In the genomic region with DNA sequence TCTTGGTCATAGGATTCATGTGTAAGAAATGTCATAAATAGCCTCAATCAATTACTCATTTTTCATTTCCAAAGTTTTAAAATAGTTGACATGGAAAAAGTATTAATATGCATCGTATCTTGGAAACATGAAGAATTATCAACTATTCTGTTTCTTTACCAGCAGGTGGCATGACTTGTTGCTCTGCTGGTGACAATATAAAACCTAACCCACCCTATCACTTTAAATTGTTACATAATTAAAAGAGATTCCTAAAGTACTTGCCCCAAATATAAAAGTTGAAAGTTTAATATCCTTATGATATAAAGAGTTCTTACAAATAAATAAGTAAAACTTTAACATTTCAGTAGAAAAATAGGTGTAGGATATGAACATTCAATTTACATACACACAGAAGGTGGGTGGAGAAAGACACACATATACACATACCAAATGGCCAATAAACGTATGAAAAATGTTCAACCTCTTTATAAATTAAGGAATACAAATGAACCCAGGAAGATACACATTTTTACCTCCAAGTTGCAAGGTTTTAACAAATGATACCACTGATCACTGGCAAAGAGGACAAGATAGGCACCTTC, we compare ENCODE assay signal across 8 cellular contexts. TPM values are rescaled to one million over a fixed set of nuclear protein-coding genes. Genes with fewer than 3 reads are reported as not detected.
DNase-seq lines count a peak whose midpoint lies in the region; ATAC-seq and TF ChIP-seq lines count a peak whose summit lies in the region.

No MANE protein-coding gene starts in this region.

- no peaks in the 10 kb centered on the region for H3K27me3 ChIP-seq in thyroid gland

- H3K9me3 ChIP-seq in thyroid gland = no peaks in the 10 kb centered on the region

- 44 to 46% methylated on average over 2 of the region's 2 CpGs for WGBS in thyroid gland, 2 donors

- TF ChIP-seq CTCF in fibroblast of the aortic adventitia (IDR thresholded peaks at IDR 0.05; ENCODE audit: insufficient read depth, low read length) (peak; percentile 45), thyroid gland (IDR thresholded peaks at IDR 0.05) (peak; percentile 21 to 76 (median 50))

- no peak for ATAC-seq in GM18519 (IDR thresholded peaks at IDR 0.05; ENCODE audit: low FRiP score, unreplicated experiment)

- no peaks in the 10 kb centered on the region for H3K4me1 ChIP-seq in thyroid gland

- DNase-seq in SIG-M5 treated with dmso at 0.1 percent for 504 hours (lab: John Stamatoyannopoulos, UW; ENCODE audit: unreplicated experiment) (peak; percentile 35), SIG-M5 (lab: John Stamatoyannopoulos, UW) (no peak), RKO (ENCODE audit: low spot score) (peak; percentile 61), fibroblast of the aortic adventitia (ENCODE audit: low read depth) (peak; percentile 36), thyroid gland (no peak), iPS-NIHi11 (ENCODE audit: low spot score) (no peak)
- no peak for DNase-seq in NK-92 treated with Interleukin-12 subunit alpha and Interleukin-12 subunit beta, amount 100 ng/mL, for 24 hours (lab: John Stamatoyannopoulos, UW)

- H3K4me3 ChIP-seq in fibroblast of the aortic adventitia (ENCODE audit: low read depth, low read length) (no peak overlapping the region), thyroid gland (replicated peaks in 1 of 3) (no peak overlapping the region)

- TF ChIP-seq POLR2A in thyroid gland (IDR thresholded peaks at IDR 0.05) = no peak

- H3K36me3 ChIP-seq in thyroid gland = no peaks in the 10 kb centered on the region

- H3K27ac ChIP-seq in thyroid gland = no peak overlapping the region

- intact Hi-C loops in thyroid gland (cut with DNase I) = loop anchor here (5.0 kb wide), 1 partner anchor 169 kb away; no protein-coding TSS in a partner anchor

RNA-seq across cellular contexts. Expression of gene MAP1B, which starts 30.6 kb away (rescaled TPM):
- total RNA-seq in fibroblast of the aortic adventitia (ENCODE audit: low replicate concordance) (130 and 401 TPM in 2 replicates), thyroid gland (10 to 100 TPM; 40.3 to 94.9 (median 56.3) TPM)

Comparison
In these comparisons a context has a peak if more than half of its experiments do, and no peak if none do; other contexts are left out.
1. DNase-seq: peak in SIG-M5 treated with dmso at 0.1 percent for 504 hours (single experiment), RKO (single experiment) and fibroblast of the aortic adventitia (single experiment); none in SIG-M5 (single experiment), thyroid gland (0 of 2), iPS-NIHi11 (single experiment) and NK-92 treated with Interleukin-12 subunit alpha and Interleukin-12 subunit beta, amount 100 ng/mL, for 24 hours (single experiment).